Comparison of ENCODE assay signal across 7 cellular contexts in the genomic region with DNA sequence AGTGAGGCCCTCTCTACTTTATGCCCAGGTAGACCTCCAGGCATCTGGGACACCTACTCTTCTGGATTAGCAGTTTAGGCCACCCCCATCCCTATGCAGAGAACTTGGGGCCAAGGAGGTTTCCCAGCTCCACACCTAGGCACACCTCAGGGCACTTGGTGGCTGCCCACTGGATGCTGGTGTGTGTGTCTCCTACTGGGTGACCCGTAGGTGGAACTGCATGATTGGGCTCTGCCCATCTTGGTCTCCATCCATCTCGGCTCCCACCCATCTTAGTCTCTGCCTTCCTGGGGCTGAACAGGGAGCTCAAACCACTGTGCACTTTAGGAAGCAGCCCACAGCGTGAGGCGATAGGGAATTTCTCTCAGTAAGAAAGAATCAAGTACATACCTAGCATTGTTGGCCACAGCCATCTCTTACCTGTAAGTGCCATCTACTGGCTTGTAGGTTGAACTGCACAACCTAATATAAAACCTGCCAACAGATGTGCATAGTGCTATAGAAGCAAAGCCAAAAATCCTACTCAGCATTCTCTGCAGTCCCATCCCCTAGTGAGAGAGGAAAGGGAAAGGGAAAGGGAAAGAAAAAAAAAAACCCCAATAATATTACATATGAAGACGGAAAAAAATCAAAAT.
A peak's percentile ranks its signal among the peaks of the same experiment; 100 is the strongest.
DNase-seq lines count a peak whose midpoint lies in the region; ATAC-seq, FAIRE-seq and TF ChIP-seq lines count a peak whose summit lies in the region.

No MANE protein-coding gene starts in this region.

- H3K9ac ChIP-seq in GM23248 (no peak overlapping the region), mammary epithelial cell (ENCODE audit: insufficient read depth, low read length) (no peak overlapping the region), neuronal stem cell (ENCODE audit: low read depth, low read length, poor library complexity) (no peak overlapping the region)

- no peaks in the 10 kb centered on the region for H3K79me1 ChIP-seq in neuronal stem cell (ENCODE audit: low read depth, low read length)

- intact Hi-C loops in mammary epithelial cell (cut with micrococcal nuclease): loop anchor here (1.0 to 10.0 kb wide), 2 partner anchors 78 to 738 kb away; no protein-coding TSS in a partner anchor
- intact Hi-C loops in naive thymus-derived CD4-positive, alpha-beta T cell (cut with micrococcal nuclease): loop anchor here in 1 of 2 donors (2.0 kb wide), 1 partner anchor 738 kb away; no protein-coding TSS in a partner anchor

- H3K27me3 ChIP-seq in GM23248 (replicated peaks; ENCODE audit: insufficient read depth): no peaks in the 10 kb centered on the region; the same call in 1 of the 2 replicates
- H3K27me3 ChIP-seq in mammary epithelial cell (ENCODE audit: insufficient read depth, low read length): no peaks in the 10 kb centered on the region
- no peaks in the 10 kb centered on the region for H3K27me3 ChIP-seq in neuronal stem cell (ENCODE audit: control insufficient read depth in 3 of 3, insufficient read depth in 3 of 3, low read depth in 1 of 3, low read length in 3 of 3)
- H3K27me3 ChIP-seq in naive thymus-derived CD4-positive, alpha-beta T cell (ENCODE audit: control insufficient read depth in 2 of 2, insufficient read depth in 2 of 2, low read length in 2 of 2): no peaks in the 10 kb centered on the region

- POLR2A ChIA-PET in naive thymus-derived CD4-positive, alpha-beta T cell (lab: Charles Lee): no interaction called here

- FAIRE-seq in GM12892 (lab: Jason Lieb, UNC): peak; percentile 84
- no peak for FAIRE-seq in H54 (lab: Jason Lieb, UNC)

- H2AFZ ChIP-seq in GM23248 (no peak overlapping the region), mammary epithelial cell (ENCODE audit: low read depth, low read length) (peak overlapping the region; percentile 9), neuronal stem cell (ENCODE audit: low read length) (no peak overlapping the region)

- H4K20me1 ChIP-seq in GM23248 (ENCODE audit: insufficient read depth) (no peaks in the 10 kb centered on the region), mammary epithelial cell (ENCODE audit: insufficient read depth, low read length) (no peaks in the 10 kb centered on the region)

- H3K9me3 Mint-ChIP-seq in naive thymus-derived CD4-positive, alpha-beta T cell: peaks cover 0 to 26% (median 13%) of the 10 kb centered on the region in 11 donors

- H3K18ac ChIP-seq in neuronal stem cell (ENCODE audit: low read length): no peak overlapping the region

- H3K4ac ChIP-seq in neuronal stem cell (ENCODE audit: low read length): no peak overlapping the region

- H3K27me3 Mint-ChIP-seq in naive thymus-derived CD4-positive, alpha-beta T cell: peaks cover 23 to 45% (median 31%) of the 10 kb centered on the region in 5 donors

- H3K4me3 ChIP-seq in GM23248 (no peak overlapping the region), mammary epithelial cell (replicated peaks in 1 of 3; ENCODE audit: insufficient read depth in 1 of 3, low read depth in 2 of 3, low read length in 3 of 3) (no peak overlapping the region), neuronal stem cell (ENCODE audit: low read length in 2 of 2) (no peak overlapping the region)
- no peak overlapping the region for H3K4me3 ChIP-seq in naive thymus-derived CD4-positive, alpha-beta T cell (ENCODE audit: low read length)

- H2BK15ac ChIP-seq in neuronal stem cell (ENCODE audit: low read length): no peak overlapping the region

- H3K4me1 ChIP-seq in GM23248 (ENCODE audit: insufficient read depth) (no peaks in the 10 kb centered on the region), mammary epithelial cell (ENCODE audit: insufficient read depth, low read length) (no peaks in the 10 kb centered on the region), neuronal stem cell (ENCODE audit: control insufficient read depth in 2 of 2, insufficient read depth in 1 of 2, low read depth in 1 of 2, low read length in 2 of 2) (no peaks in the 10 kb centered on the region)
- H3K4me1 ChIP-seq in naive thymus-derived CD4-positive, alpha-beta T cell (ENCODE audit: control insufficient read depth in 2 of 2, insufficient read depth in 2 of 2, low read length in 2 of 2): no peaks in the 10 kb centered on the region

- peak overlapping the region; percentile 62 for H3K23ac ChIP-seq in neuronal stem cell (ENCODE audit: low read depth, low read length, poor library complexity)

- no peak overlapping the region for H2BK5ac ChIP-seq in neuronal stem cell (ENCODE audit: low read length)

- dilution Hi-C loops in mammary epithelial cell (cut with HindIII; ENCODE audit: low sequenced_read_pairs): no loop called here

- H3F3A ChIP-seq in GM23248 (ENCODE audit: insufficient read depth): no peaks in the 10 kb centered on the region

- no peak overlapping the region for H3K14ac ChIP-seq in neuronal stem cell (ENCODE audit: low read length)

- no peaks in the 10 kb centered on the region for H3K36me3 ChIP-seq in GM23248 (ENCODE audit: low read depth)
- no peaks in the 10 kb centered on the region for H3K36me3 ChIP-seq in mammary epithelial cell (ENCODE audit: insufficient read depth, low read length)
- no peaks in the 10 kb centered on the region for H3K36me3 ChIP-seq in neuronal stem cell (replicated peaks in 1 of 2; ENCODE audit: control insufficient read depth in 2 of 2, insufficient read depth in 2 of 2, low read length in 2 of 2)
- no peaks in the 10 kb centered on the region for H3K36me3 ChIP-seq in naive thymus-derived CD4-positive, alpha-beta T cell (ENCODE audit: control insufficient read depth in 2 of 3, insufficient read depth in 3 of 3, low read length in 3 of 3)

- no peak overlapping the region for H2BK12ac ChIP-seq in neuronal stem cell (ENCODE audit: low read length)

- in situ Hi-C loops in GM23248 (cut with MboI) (no loop called here), mammary epithelial cell (cut with MboI; ENCODE audit: low sequenced_read_pairs in 2 of 2) (loop anchor here in 1 of 2 donors (10.0 kb wide), 1 partner anchor 78 kb away; no protein-coding TSS in a partner anchor)

- CTCF ChIA-PET in mammary epithelial cell (lab: Charles Lee; ENCODE audit: low non-redundant PET): interaction anchor here (0.7 kb wide), 1 partner anchor 54 kb away, joined by 3 read pairs; no protein-coding TSS in a partner anchor
- CTCF ChIA-PET in naive thymus-derived CD4-positive, alpha-beta T cell (lab: Charles Lee): no interaction called here

- no peak overlapping the region for H4K8ac ChIP-seq in neuronal stem cell (ENCODE audit: low read depth, low read length)

- TF ChIP-seq CTCF in mammary epithelial cell (conservative IDR thresholded peaks at IDR 0.05 in 1 of 2, IDR thresholded peaks at IDR 0.05 in 1 of 2; ENCODE audit: extremely low read depth in 1 of 2, insufficient read depth in 1 of 2, low read depth in 1 of 2, low read length in 2 of 2): peak; percentile 73 to 78

- no peak overlapping the region for H4K91ac ChIP-seq in neuronal stem cell (ENCODE audit: low read depth, low read length, poor library complexity)

- H3K4me3 Mint-ChIP-seq in naive thymus-derived CD4-positive, alpha-beta T cell: no peak overlapping the region

- no peak overlapping the region for H2AK5ac ChIP-seq in neuronal stem cell (ENCODE audit: low read depth, low read length)

- no peaks in the 10 kb centered on the region for H3K9me2 ChIP-seq in GM23248 (ENCODE audit: insufficient read depth)

- H3K4me2 ChIP-seq in GM23248 (ENCODE audit: unreplicated experiment): no peak overlapping the region
- H3K4me2 ChIP-seq in mammary epithelial cell (ENCODE audit: insufficient read depth, low read depth, low read length): no peak overlapping the region
- H3K4me2 ChIP-seq in neuronal stem cell (ENCODE audit: insufficient read depth, low read length, poor library complexity, severe bottlenecking): no peak overlapping the region

- no peak overlapping the region for H2BK120ac ChIP-seq in neuronal stem cell (ENCODE audit: low read depth, low read length)

- TF ChIP-seq POLR2A in GM12892 (IDR thresholded peaks at IDR 0.05; ENCODE audit: low read depth, low read length) (no peak), H54 (IDR thresholded peaks at IDR 0.05; ENCODE audit: low read depth, low read length) (no peak)

- no TSS peak for BruUV-seq in mammary epithelial cell (replicated peaks; lab: Mats Ljungman, UMichigan)

- ATAC-seq in naive thymus-derived CD4-positive, alpha-beta T cell: no peak

- WGBS in GM23248 (ENCODE audit: low coverage in 1 of 2, low lambda C conversion rate in 2 of 2, missing lambda C conversion rate in 2 of 2), 2 experiments: 12 to 17% methylated on average over 5 of the region's 5 CpGs
- WGBS in mammary epithelial cell (ENCODE audit: low coverage, missing lambda C conversion rate): 18% methylated on average over 5 of the region's 5 CpGs
- WGBS in neuronal stem cell (ENCODE audit: extremely low coverage in 2 of 2, insufficient read length in 2 of 2, insufficient replicate concordance in 1 of 2), 2 donors: no CpG with 5 or more reads among the region's 5 CpGs

- H3K79me2 ChIP-seq in GM23248 (ENCODE audit: insufficient read depth): no peaks in the 10 kb centered on the region
- no peaks in the 10 kb centered on the region for H3K79me2 ChIP-seq in mammary epithelial cell (ENCODE audit: insufficient read depth, low read length)

- no peaks in the 10 kb centered on the region for H3K4me1 Mint-ChIP-seq in naive thymus-derived CD4-positive, alpha-beta T cell

- H3K9me3 ChIP-seq in GM23248 (ENCODE audit: low read depth) (no peaks in the 10 kb centered on the region), mammary epithelial cell (replicated peaks; ENCODE audit: insufficient read depth, low read length) (no peaks in the 10 kb centered on the region), neuronal stem cell (replicated peaks in 1 of 2; ENCODE audit: control insufficient read depth in 2 of 2, insufficient read depth in 1 of 2, low read depth in 1 of 2, low read length in 2 of 2) (no peaks in the 10 kb centered on the region)
- no peaks in the 10 kb centered on the region for H3K9me3 ChIP-seq in naive thymus-derived CD4-positive, alpha-beta T cell (ENCODE audit: control insufficient read depth in 2 of 3, low read length in 3 of 3)

- DNase-seq in GM12892 (ENCODE audit: insufficient read length): no peak
- peak; percentile 36 for DNase-seq in GM23248
- peak; percentile 46 for DNase-seq in NCI-H1105 (lab: John Stamatoyannopoulos, UW)
- DNase-seq in mammary epithelial cell: peak; percentile 41
- DNase-seq in neuronal stem cell (ENCODE audit: low spot score): no peak
- no peak for DNase-seq in H54 (ENCODE audit: insufficient read length, low spot score)
- DNase-seq in naive thymus-derived CD4-positive, alpha-beta T cell: no peak

- no peak overlapping the region for H3K27ac ChIP-seq in GM23248
- no peak overlapping the region for H3K27ac ChIP-seq in mammary epithelial cell (ENCODE audit: insufficient read depth, low read depth, low read length)
- H3K27ac ChIP-seq in neuronal stem cell (replicated peaks; ENCODE audit: low read length): no peak overlapping the region
- H3K27ac ChIP-seq in naive thymus-derived CD4-positive, alpha-beta T cell (ENCODE audit: low read depth, low read length): no peak overlapping the region

- H3K36me3 Mint-ChIP-seq in naive thymus-derived CD4-positive, alpha-beta T cell: peaks cover 0 to 6% (median 4%) of the 10 kb centered on the region in 5 donors

- H3K27ac Mint-ChIP-seq in naive thymus-derived CD4-positive, alpha-beta T cell: no peak overlapping the region

Comparison
In these comparisons a context has a peak if more than half of its experiments do, and no peak if none do; other contexts are left out.
1. DNase-seq: peak in GM23248 (single experiment), NCI-H1105 (single experiment) and mammary epithelial cell (single experiment); none in GM12892 (single experiment), neuronal stem cell (single experiment), H54 (single experiment) and naive thymus-derived CD4-positive, alpha-beta T cell (0 of 9).